ENCODE assay signal across 1 cellular context in genomic region chr20:38550274-38550673, GRCh38.
TF ChIP-seq lines count a peak whose summit lies in the region.

No MANE protein-coding gene starts in this region.

TF ChIP-seq in GM12878, 131 proteins besides CTCF, POLR2A, EP300 and RAD21:
- no peak for TF ChIP-seq ZNF622 (IDR thresholded peaks at IDR 0.05)
- no peak for TF ChIP-seq PAX5 (IDR thresholded peaks at IDR 0.05; ENCODE audit: borderline replicate concordance, low read depth, low read length)
- TF ChIP-seq ZZZ3 (IDR thresholded peaks at IDR 0.05; ENCODE audit: control insufficient read depth, insufficient read length, low read depth), result no peak
- no peak for TF ChIP-seq SIN3A (IDR thresholded peaks at IDR 0.05; ENCODE audit: low read depth, low read length)
- no peak for TF ChIP-seq ZSCAN29 (IDR thresholded peaks at IDR 0.05)
- no peak for TF ChIP-seq RAD51 (IDR thresholded peaks at IDR 0.05)
- TF ChIP-seq CBFB (IDR thresholded peaks at IDR 0.05; ENCODE audit: low read depth), result no peak
- no peak for TF ChIP-seq ZNF24 (IDR thresholded peaks at IDR 0.05)
- TF ChIP-seq ZBED1 (IDR thresholded peaks at IDR 0.05; ENCODE audit: borderline replicate concordance), result no peak
- no peak for TF ChIP-seq USF1 (IDR thresholded peaks at IDR 0.05; ENCODE audit: borderline replicate concordance, extremely low read length, insufficient read depth, low read depth, low read length)
- TF ChIP-seq SIX5 (IDR thresholded peaks at IDR 0.05; ENCODE audit: low read depth, low read length, severe bottlenecking), result no peak
- TF ChIP-seq STAT1 (conservative IDR thresholded peaks at IDR 0.05), result no peak
